8 cellular contexts compared by ENCODE assay signal in the genomic region with DNA sequence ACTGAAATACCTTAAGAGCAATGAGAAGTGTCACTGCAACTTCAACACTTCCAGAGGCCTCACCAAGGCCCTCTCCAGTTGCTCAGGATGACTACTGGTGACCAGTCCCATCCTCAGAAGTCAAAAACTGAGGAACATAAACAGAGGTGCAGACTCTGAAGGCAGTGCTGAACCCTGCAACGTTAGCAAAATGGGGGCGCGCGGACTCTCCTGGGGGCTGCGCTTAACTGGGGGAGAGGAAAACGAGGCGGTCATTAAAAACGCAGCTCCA. TPM values are rescaled to one million over a fixed set of nuclear protein-coding genes. Genes with fewer than 3 reads are reported as not detected.
DNase-seq lines count a peak whose midpoint lies in the region; ATAC-seq, FAIRE-seq and TF ChIP-seq lines count a peak whose summit lies in the region.

No MANE protein-coding gene starts in this region.

- H3K27me3 Mint-ChIP-seq in T-helper 2 cell treated with Interferon-gamma antibody and Interleukin-4, amounts not matched to agents 5 μg/mL and 100 μg/mL, for 36 hours (ENCODE audit: low read depth), result no peaks in the 10 kb centered on the region
- no peaks in the 10 kb centered on the region for H3K27me3 Mint-ChIP-seq in activated T-helper 17 cell treated with anti-CD3 and anti-CD28 coated beads, Interleukin-2, amount 50 U/mL, for 72 hours

- no peak for ATAC-seq in activated T-helper 17 cell treated with anti-CD3 and anti-CD28 coated beads, Interleukin-2, amount 50 U/mL, for 72 hours (replicated peaks)
- no peak for ATAC-seq in activated CD4-positive, CD25-positive, alpha-beta regulatory T cell treated with anti-CD3 and anti-CD28 coated beads, Interleukin-2, amount 50 U/mL, for 24 hours
- ATAC-seq in esophagus mucosa, result no peak

- H3K27ac ChIP-seq in kidney (ENCODE audit: low read depth in 2 of 2, low read length in 2 of 2), result no peak overlapping the region
- H3K27ac ChIP-seq in subcutaneous abdominal adipose tissue (ENCODE audit: low read depth, low read length), result no peak overlapping the region

- no peak overlapping the region for H3K27ac Mint-ChIP-seq in T-helper 2 cell treated with Interferon-gamma antibody and Interleukin-4, amounts not matched to agents 5 μg/mL and 100 μg/mL, for 36 hours
- peak overlapping the region; percentile 48 for H3K27ac Mint-ChIP-seq in activated T-helper 17 cell treated with anti-CD3 and anti-CD28 coated beads, Interleukin-2, amount 50 U/mL, for 72 hours

- no peaks in the 10 kb centered on the region for H3K9me3 Mint-ChIP-seq in T-helper 2 cell treated with Interferon-gamma antibody and Interleukin-4, amounts not matched to agents 5 μg/mL and 100 μg/mL, for 36 hours
- H3K9me3 Mint-ChIP-seq in activated T-helper 17 cell treated with anti-CD3 and anti-CD28 coated beads, Interleukin-2, amount 50 U/mL, for 72 hours, result no peaks in the 10 kb centered on the region

- intact Hi-C loops in kidney (cut with DNase I), result no loop called here

- peak overlapping the region; percentile 80 for H3K4me3 Mint-ChIP-seq in T-helper 2 cell treated with Interferon-gamma antibody and Interleukin-4, amounts not matched to agents 5 μg/mL and 100 μg/mL, for 36 hours
- peak overlapping the region; percentile 84 for H3K4me3 Mint-ChIP-seq in activated T-helper 17 cell treated with anti-CD3 and anti-CD28 coated beads, Interleukin-2, amount 50 U/mL, for 72 hours

- H3K36me3 ChIP-seq in kidney (ENCODE audit: control insufficient read depth in 1 of 2, insufficient read depth in 2 of 2, low read length in 2 of 2) (no peaks in the 10 kb centered on the region), subcutaneous abdominal adipose tissue (ENCODE audit: control insufficient read depth in 5 of 5, insufficient read depth in 5 of 5, low read length in 5 of 5) (peaks cover 0 to 5% (median 0%) of the 10 kb centered on the region in 5 donors)

- H3K27me3 ChIP-seq in subcutaneous abdominal adipose tissue (ENCODE audit: control insufficient read depth in 5 of 5, insufficient read depth in 4 of 5, low read length in 5 of 5), result no peaks in the 10 kb centered on the region

- no peak for TF ChIP-seq CTCF in kidney (IDR thresholded peaks at IDR 0.05; ENCODE audit: borderline replicate concordance, extremely low read depth, insufficient read depth)

- FAIRE-seq in kidney (lab: Jason Lieb, UNC), result no peak

- no peaks in the 10 kb centered on the region for H3K9me3 ChIP-seq in kidney (ENCODE audit: control insufficient read depth in 1 of 2, low read length in 2 of 2)
- no peaks in the 10 kb centered on the region for H3K9me3 ChIP-seq in subcutaneous abdominal adipose tissue (ENCODE audit: control insufficient read depth in 5 of 5, low read length in 5 of 5)

- H3K9ac ChIP-seq in kidney (ENCODE audit: low read length in 2 of 2), result peak overlapping the region; percentile 11 to 53
- peak overlapping the region in 3 of 5 donors; percentile 21 to 71 (median 63) for H3K9ac ChIP-seq in subcutaneous abdominal adipose tissue (ENCODE audit: low read length in 5 of 5)

- H3K4me1 Mint-ChIP-seq in T-helper 2 cell treated with Interferon-gamma antibody and Interleukin-4, amounts not matched to agents 5 μg/mL and 100 μg/mL, for 36 hours (ENCODE audit: low read depth), result peaks cover 26% of the 10 kb centered on the region
- peaks cover 18% of the 10 kb centered on the region for H3K4me1 Mint-ChIP-seq in activated T-helper 17 cell treated with anti-CD3 and anti-CD28 coated beads, Interleukin-2, amount 50 U/mL, for 72 hours

- H3K4me1 ChIP-seq in kidney (ENCODE audit: control insufficient read depth in 1 of 2, insufficient read depth in 1 of 2, low read depth in 1 of 2, low read length in 2 of 2), result peaks cover 6 to 14% of the 10 kb centered on the region in 2 donors
- peaks cover 6 to 29% (median 26%) of the 10 kb centered on the region in 5 donors for H3K4me1 ChIP-seq in subcutaneous abdominal adipose tissue (ENCODE audit: control insufficient read depth in 5 of 5, insufficient read depth in 5 of 5, low read length in 5 of 5)

- DNase-seq in T-helper 2 cell treated with Interferon-gamma antibody and Interleukin-4, amounts not matched to agents 5 μg/mL and 100 μg/mL, for 36 hours (ENCODE audit: low spot score), result no peak
- DNase-seq in T-helper 2 cell (no peak), kidney (no peak)
- DNase-seq in activated effector memory CD4-positive, alpha-beta T cell treated with anti-CD3 and anti-CD28 coated beads, Interleukin-2, amount 50 U/mL, for 16 hours, result no peak

- H3K4me3 ChIP-seq in kidney (ENCODE audit: low read length in 2 of 2) (peak overlapping the region; percentile 58 to 85), subcutaneous abdominal adipose tissue (ENCODE audit: low read depth in 1 of 5, low read length in 5 of 5) (peak overlapping the region; percentile 55 to 98 (median 86))

- H3K36me3 Mint-ChIP-seq in T-helper 2 cell treated with Interferon-gamma antibody and Interleukin-4, amounts not matched to agents 5 μg/mL and 100 μg/mL, for 36 hours (ENCODE audit: low read depth), result peaks cover 12% of the 10 kb centered on the region
- H3K36me3 Mint-ChIP-seq in activated T-helper 17 cell treated with anti-CD3 and anti-CD28 coated beads, Interleukin-2, amount 50 U/mL, for 72 hours (ENCODE audit: low read depth), result peaks cover 22% of the 10 kb centered on the region

RNA-seq across cellular contexts. Expression of gene XXYLT1, which starts 0.9 kb away (rescaled TPM):
- total RNA-seq in activated T-helper 17 cell treated with anti-CD3 and anti-CD28 coated beads, Interleukin-2, amount 50 U/mL, for 72 hours, result 1 to 10 TPM; 7.0 to 7.4 TPM
- total RNA-seq in kidney (10.7 TPM), esophagus mucosa (12.7 TPM)
- polyA plus RNA-seq in kidney (ENCODE audit: insufficient read depth, low read depth, low replicate concordance), result 5.7 TPM
